Comparison of ENCODE assay signal across 8 cellular contexts in the genomic region with DNA sequence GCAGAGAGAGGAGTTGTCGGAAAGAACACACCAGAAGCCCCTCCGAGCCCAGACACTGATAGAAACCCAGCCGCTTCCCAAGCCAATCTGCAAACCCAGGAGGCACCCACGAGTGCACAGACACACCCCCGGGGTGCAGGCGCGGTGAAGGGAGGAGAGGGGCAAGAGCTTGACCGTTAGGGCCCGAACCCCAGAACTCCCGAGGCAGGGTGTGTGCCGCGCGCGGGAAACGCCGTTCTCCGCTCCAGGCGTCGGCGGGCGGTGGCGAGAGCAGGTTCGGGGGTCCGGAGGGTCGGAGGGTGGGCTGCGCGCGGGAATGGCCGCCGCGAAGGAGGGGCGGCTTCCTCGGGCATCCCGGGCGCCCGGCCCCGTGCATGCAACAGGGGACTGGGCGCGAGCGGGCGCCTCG. TPM values are rescaled to one million over a fixed set of nuclear protein-coding genes. Genes with fewer than 3 reads are reported as not detected.
DNase-seq lines count a peak whose midpoint lies in the region; ATAC-seq and TF ChIP-seq lines count a peak whose summit lies in the region.

No MANE protein-coding gene starts in this region.

- peaks cover 58% of the 10 kb centered on the region for H3K27me3 Mint-ChIP-seq in activated T-cell treated with anti-CD3 and anti-CD28 coated beads, Interleukin-2, amount 50 U/mL, for 4 hours (ENCODE audit: low read depth)
- H3K27me3 Mint-ChIP-seq in stimulated activated memory B cell treated with anti-CD40 and anti-IgM and Interleukin-4, amounts not matched to agents 10 μg/mL and 1 μg/mL and 100 μg/mL, for 72 hours: peaks cover 56% of the 10 kb centered on the region

- BruUV-seq in A673 (replicated peaks; lab: Mats Ljungman, UMichigan): no TSS peak

- H3K4me3 Mint-ChIP-seq in activated T-cell treated with anti-CD3 and anti-CD28 coated beads, Interleukin-2, amount 50 U/mL, for 4 hours: peak overlapping the region; percentile 63
- H3K4me3 Mint-ChIP-seq in stimulated activated memory B cell treated with anti-CD40 and anti-IgM and Interleukin-4, amounts not matched to agents 10 μg/mL and 1 μg/mL and 100 μg/mL, for 72 hours: peak overlapping the region; percentile 74

- peaks cover 8% of the 10 kb centered on the region for H3K4me1 Mint-ChIP-seq in activated T-cell treated with anti-CD3 and anti-CD28 coated beads, Interleukin-2, amount 50 U/mL, for 4 hours (ENCODE audit: low read depth)
- H3K4me1 Mint-ChIP-seq in stimulated activated memory B cell treated with anti-CD40 and anti-IgM and Interleukin-4, amounts not matched to agents 10 μg/mL and 1 μg/mL and 100 μg/mL, for 72 hours: peaks cover 11% of the 10 kb centered on the region

- POLR2A ChIA-PET in A673 (lab: Charles Lee; ENCODE audit: low non-redundant PET): no interaction called here

- no peaks in the 10 kb centered on the region for H3K36me3 Mint-ChIP-seq in activated T-cell treated with anti-CD3 and anti-CD28 coated beads, Interleukin-2, amount 50 U/mL, for 4 hours (ENCODE audit: insufficient read depth)
- H3K36me3 Mint-ChIP-seq in stimulated activated memory B cell treated with anti-CD40 and anti-IgM and Interleukin-4, amounts not matched to agents 10 μg/mL and 1 μg/mL and 100 μg/mL, for 72 hours: no peaks in the 10 kb centered on the region

- H3K27ac ChIP-seq in A673 (ENCODE audit: low read depth, low read length, poor library complexity, severe bottlenecking) (peak overlapping the region; percentile 58), iPS DF 6.9 (ENCODE audit: low read length) (no peak overlapping the region)

- no CpG with 5 or more reads among the region's 42 CpGs for WGBS in iPS DF 6.9 (ENCODE audit: insufficient coverage, insufficient read length)

- DNase-seq in A673 (ENCODE audit: low spot score) (no peak), iPS DF 6.9 (ENCODE audit: low read depth, low spot score) (no peak), NCI-H2196 treated with DMSO at 0.1 percent for 48 hours (lab: John Stamatoyannopoulos, UW; ENCODE audit: unreplicated experiment) (no peak), GM19238 (ENCODE audit: insufficient read length, low spot score) (no peak)
- no peak for DNase-seq in activated T-cell treated with anti-CD3 and anti-CD28 coated beads, Interleukin-2, amount 50 U/mL, for 4 hours

- H3K36me3 ChIP-seq in A673 (ENCODE audit: insufficient read depth, low read length, poor library complexity, severe bottlenecking): no peaks in the 10 kb centered on the region
- no peaks in the 10 kb centered on the region for H3K36me3 ChIP-seq in iPS DF 6.9 (ENCODE audit: control insufficient read depth, insufficient read depth, low read length)

- CTCF ChIA-PET in A673 (lab: Charles Lee): interaction anchor here (0.6 kb wide), 1 partner anchor 14 kb away, joined by 7 read pairs; no protein-coding TSS in a partner anchor

- H3K27me3 ChIP-seq in A673 (replicated peaks; ENCODE audit: insufficient read depth, low read depth, low read length, poor library complexity) (peaks cover 2% of the 10 kb centered on the region), iPS DF 6.9 (ENCODE audit: control insufficient read depth, insufficient read depth, low read length) (peaks cover 15% of the 10 kb centered on the region)

- intact Hi-C loops in A673 (cut with micrococcal nuclease; ENCODE audit: unreplicated experiment): no loop called here

- ATAC-seq in GM19463 (IDR thresholded peaks at IDR 0.05; ENCODE audit: unreplicated experiment) (peak; percentile 13), GM21825 (IDR thresholded peaks at IDR 0.05; ENCODE audit: unreplicated experiment) (no peak)
- ATAC-seq in activated T-cell treated with anti-CD3 and anti-CD28 coated beads, Interleukin-2, amount 50 U/mL, for 4 hours: peak; percentile 25 to 36
- ATAC-seq in stimulated activated memory B cell treated with anti-CD40 and anti-IgM and Interleukin-4, amounts not matched to agents 10 μg/mL and 1 μg/mL and 100 μg/mL, for 72 hours: no peak

- TF ChIP-seq CTCF in A673 (conservative IDR thresholded peaks at IDR 0.05; ENCODE audit: low read depth, low read length): no peak

- H3K4me1 ChIP-seq in A673 (ENCODE audit: insufficient read depth, low read length, poor library complexity, severe bottlenecking) (peaks cover 9% of the 10 kb centered on the region), iPS DF 6.9 (ENCODE audit: control insufficient read depth, insufficient read depth, low read length) (no peaks in the 10 kb centered on the region)

- no peak overlapping the region for H3K27ac Mint-ChIP-seq in stimulated activated memory B cell treated with anti-CD40 and anti-IgM and Interleukin-4, amounts not matched to agents 10 μg/mL and 1 μg/mL and 100 μg/mL, for 72 hours

- H3K9me3 ChIP-seq in A673 (ENCODE audit: low read depth, low read length, poor library complexity, severe bottlenecking): no peaks in the 10 kb centered on the region
- no peaks in the 10 kb centered on the region for H3K9me3 ChIP-seq in iPS DF 6.9 (ENCODE audit: control insufficient read depth, insufficient read depth, low read length)

- H3K4me3 ChIP-seq in A673 (ENCODE audit: low read depth, low read length, poor library complexity, severe bottlenecking): peak overlapping the region; percentile 82
- H3K4me3 ChIP-seq in iPS DF 6.9 (ENCODE audit: low read length): peak overlapping the region; percentile 61

- H3K9me3 Mint-ChIP-seq in activated T-cell treated with anti-CD3 and anti-CD28 coated beads, Interleukin-2, amount 50 U/mL, for 4 hours: no peaks in the 10 kb centered on the region
- H3K9me3 Mint-ChIP-seq in stimulated activated memory B cell treated with anti-CD40 and anti-IgM and Interleukin-4, amounts not matched to agents 10 μg/mL and 1 μg/mL and 100 μg/mL, for 72 hours: peaks cover 2% of the 10 kb centered on the region

RNA-seq across cellular contexts. Expression of a gene that starts 0.5 kb away (rescaled TPM):
- 12.7 and 14.1 TPM in 2 replicates for total RNA-seq in A673 (2021)
- total RNA-seq in activated T-cell treated with anti-CD3 and anti-CD28 coated beads, Interleukin-2, amount 50 U/mL, for 4 hours: not detected

RNA-seq across cellular contexts. Expression of a gene that starts 50.1 kb away (rescaled TPM):
- 16.8 and 18.9 TPM in 2 replicates for total RNA-seq in A673 (2021)
- 10 to 100 TPM; 13.7 to 15.2 (median 14.9) TPM for total RNA-seq in activated T-cell treated with anti-CD3 and anti-CD28 coated beads, Interleukin-2, amount 50 U/mL, for 4 hours

Comparison
In these comparisons a context has a peak if more than half of its experiments do, and no peak if none do; other contexts are left out.
1. ATAC-seq: peak in GM19463 (single experiment) and activated T-cell treated with anti-CD3 and anti-CD28 coated beads, Interleukin-2, amount 50 U/mL, for 4 hours (2 of 2); none in stimulated activated memory B cell treated with anti-CD40 and anti-IgM and Interleukin-4, amounts not matched to agents 10 μg/mL and 1 μg/mL and 100 μg/mL, for 72 hours (single experiment) and GM21825 (single experiment).
2. RNA of a gene that starts 0.5 kb away (total RNA-seq): 12.7 to 14.1 TPM in A673; not detected in activated T-cell treated with anti-CD3 and anti-CD28 coated beads, Interleukin-2, amount 50 U/mL, for 4 hours; every median in the first group is over 10 times any median in the second.